ENCODE assay signal across 1 cellular context in the genomic region with DNA sequence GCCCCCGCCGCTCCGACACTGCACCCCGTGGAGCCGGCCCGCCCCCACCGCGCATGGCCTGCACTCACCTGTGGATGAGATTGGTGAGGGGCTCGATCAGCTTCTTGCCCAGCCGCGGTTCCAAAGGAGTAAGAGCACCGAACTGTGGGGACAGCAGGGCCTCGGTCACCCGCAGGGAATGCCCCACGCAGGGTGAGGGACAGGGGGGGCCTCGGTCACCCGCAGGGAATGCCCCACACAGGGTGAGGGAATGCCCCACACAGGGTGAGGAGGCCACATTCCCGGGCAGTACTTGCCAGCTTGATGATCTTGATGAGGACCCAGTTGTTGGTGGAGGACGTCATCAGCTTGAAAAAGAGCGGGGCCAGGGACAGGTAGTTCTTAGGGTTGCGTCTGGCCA.
A peak's percentile ranks its signal among the peaks of the same experiment; 100 is the strongest.
TF ChIP-seq lines count a peak whose summit lies in the region.

No MANE protein-coding gene starts in this region.

TF ChIP-seq in Ishikawa, 13 proteins besides CTCF, POLR2A, EP300 and RAD21:
- no peak for TF ChIP-seq CREB1 (IDR thresholded peaks at IDR 0.05; ENCODE audit: low read depth)
- no peak for TF ChIP-seq REST (IDR thresholded peaks at IDR 0.05; ENCODE audit: low read depth)
- TF ChIP-seq TEAD4 (IDR thresholded peaks at IDR 0.05), result peak; percentile 81
- TF ChIP-seq, protein P1, sequence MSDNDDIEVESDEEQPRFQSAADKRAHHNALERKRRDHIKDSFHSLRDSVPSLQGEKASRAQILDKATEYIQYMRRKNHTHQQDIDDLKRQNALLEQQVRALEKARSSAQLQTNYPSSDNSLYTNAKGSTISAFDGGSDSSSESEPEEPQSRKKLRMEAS (IDR thresholded peaks at IDR 0.05), result no peak; the same call in 1 of the 2 replicates
- TF ChIP-seq, protein P2, sequence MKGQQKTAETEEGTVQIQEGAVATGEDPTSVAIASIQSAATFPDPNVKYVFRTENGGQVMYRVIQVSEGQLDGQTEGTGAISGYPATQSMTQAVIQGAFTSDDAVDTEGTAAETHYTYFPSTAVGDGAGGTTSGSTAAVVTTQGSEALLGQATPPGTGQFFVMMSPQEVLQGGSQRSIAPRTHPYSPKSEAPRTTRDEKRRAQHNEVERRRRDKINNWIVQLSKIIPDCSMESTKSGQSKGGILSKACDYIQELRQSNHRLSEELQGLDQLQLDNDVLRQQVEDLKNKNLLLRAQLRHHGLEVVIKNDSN (IDR thresholded peaks at IDR 0.05), result no peak
- peak; percentile 51; the same call in 1 of the 2 replicates for TF ChIP-seq TCF12 (IDR thresholded peaks at IDR 0.05; ENCODE audit: low read depth)
- TF ChIP-seq NFIC (IDR thresholded peaks at IDR 0.05), result peak; percentile 25; the same call in 1 of the 2 replicates
- peak; percentile 65; the same call in 1 of the 2 replicates for TF ChIP-seq EGR1 (IDR thresholded peaks at IDR 0.05)
- TF ChIP-seq ZBTB7A (IDR thresholded peaks at IDR 0.05; ENCODE audit: low read depth), result peak; percentile 61
